ENCODE assay signal across 8 cellular contexts in genomic region chr1:101506541-101507164, GRCh38.
DNase-seq lines count a peak whose midpoint lies in the region; ATAC-seq lines count a peak whose summit lies in the region.

No MANE protein-coding gene starts in this region.

- WGBS in iPS DF 6.9 (ENCODE audit: insufficient coverage, insufficient read length), result no CpG with 5 or more reads among the region's 1 CpG

- H3K4me3 ChIP-seq in iPS DF 6.9 (ENCODE audit: low read length), result no peak overlapping the region

- H3K27ac ChIP-seq in iPS DF 6.9 (ENCODE audit: low read length), result no peak overlapping the region

- H3K4me1 ChIP-seq in iPS DF 6.9 (ENCODE audit: control insufficient read depth, insufficient read depth, low read length), result no peaks in the 10 kb centered on the region

- no peak overlapping the region for H3K27ac Mint-ChIP-seq in activated naive CD8-positive, alpha-beta T cell treated with anti-CD3 and anti-CD28 coated beads, Interleukin-2, amount 10 ng/mL, durations not matched to agents 7 days and 5 days

- peak; percentile 41 for DNase-seq in CMK (ENCODE audit: low read depth)
- DNase-seq in NCI-H82 treated with DMSO at 0.1 percent for 48 hours (lab: John Stamatoyannopoulos, UW; ENCODE audit: unreplicated experiment), result peak; percentile 7
- DNase-seq in activated naive CD8-positive, alpha-beta T cell treated with anti-CD3 and anti-CD28 coated beads, Interleukin-2, amount 10 ng/mL, durations not matched to agents 7 days and 5 days, result no peak
- peak; percentile 37 for DNase-seq in iPS DF 6.9 (ENCODE audit: low read depth, low spot score)
- peak; percentile 12 to 22 for DNase-seq in stimulated activated CD4-positive, alpha-beta T cell treated with anti-CD3 and anti-CD28 coated beads, Interleukin-4, amount 100 ng/mL, for 48 hours (ENCODE audit: low read depth in 2 of 2)

- peaks cover 2% of the 10 kb centered on the region for H3K4me1 Mint-ChIP-seq in activated naive CD8-positive, alpha-beta T cell treated with anti-CD3 and anti-CD28 coated beads, Interleukin-2, amount 10 ng/mL, durations not matched to agents 7 days and 5 days

- no peaks in the 10 kb centered on the region for H3K36me3 ChIP-seq in iPS DF 6.9 (ENCODE audit: control insufficient read depth, insufficient read depth, low read length)

- H3K9me3 Mint-ChIP-seq in activated naive CD8-positive, alpha-beta T cell treated with anti-CD3 and anti-CD28 coated beads, Interleukin-2, amount 10 ng/mL, durations not matched to agents 7 days and 5 days, result no peaks in the 10 kb centered on the region

- H3K9me3 ChIP-seq in iPS DF 6.9 (ENCODE audit: control insufficient read depth, insufficient read depth, low read length), result no peaks in the 10 kb centered on the region

- POLR2A ChIA-PET in activated naive CD8-positive, alpha-beta T cell treated with anti-CD3 and anti-CD28 coated beads, Interleukin-2, amount 10 ng/mL, durations not matched to agents 7 days and 5 days (lab: Charles Lee), result no interaction called here

- peaks cover 4% of the 10 kb centered on the region for H3K27me3 Mint-ChIP-seq in activated naive CD8-positive, alpha-beta T cell treated with anti-CD3 and anti-CD28 coated beads, Interleukin-2, amount 10 ng/mL, durations not matched to agents 7 days and 5 days

- ATAC-seq in GM18867 (IDR thresholded peaks at IDR 0.05; ENCODE audit: unreplicated experiment) (peak; percentile 81), HG03139 (IDR thresholded peaks at IDR 0.05; ENCODE audit: unreplicated experiment) (peak; percentile 56), GM21737 (IDR thresholded peaks at IDR 0.05; ENCODE audit: unreplicated experiment) (no peak)
- ATAC-seq in activated naive CD8-positive, alpha-beta T cell treated with anti-CD3 and anti-CD28 coated beads, Interleukin-2, amount 10 ng/mL, durations not matched to agents 7 days and 5 days (ENCODE audit: low read depth), result peak; percentile 50

- H3K27me3 ChIP-seq in iPS DF 6.9 (ENCODE audit: control insufficient read depth, insufficient read depth, low read length), result no peaks in the 10 kb centered on the region

- H3K36me3 Mint-ChIP-seq in activated naive CD8-positive, alpha-beta T cell treated with anti-CD3 and anti-CD28 coated beads, Interleukin-2, amount 10 ng/mL, durations not matched to agents 7 days and 5 days, result no peaks in the 10 kb centered on the region

- no peak overlapping the region for H3K4me3 Mint-ChIP-seq in activated naive CD8-positive, alpha-beta T cell treated with anti-CD3 and anti-CD28 coated beads, Interleukin-2, amount 10 ng/mL, durations not matched to agents 7 days and 5 days
